27 cellular contexts compared by ENCODE assay signal in genomic region chr14:39083127-39083526, GRCh38.
"Had no signal": no experiment of that assay in that cellular context is flagged by ENCODE, and none has a peak within 500 bp of the region (broad histone marks: within the 10 kb centered on the region; RNA-seq: fewer than 3 reads in every experiment).

No MANE protein-coding gene starts in this region.

- H3K27me3 ChIP-seq: adrenal gland, body of pancreas had no signal

- H3K4me1 Mint-ChIP-seq: activated naive CD4-positive, alpha-beta T cell treated with anti-CD3 and anti-CD28 coated beads, Interleukin-2, amount 10 ng/mL, durations not matched to agents 7 days and 5 days had no signal

- H3K27me3 Mint-ChIP-seq: activated CD8-positive, alpha-beta T cell treated with anti-CD3 and anti-CD28 coated beads for 36 hours; activated naive CD4-positive, alpha-beta T cell treated with anti-CD3 and anti-CD28 coated beads, Interleukin-2, amount 10 ng/mL, durations not matched to agents 7 days and 5 days; effector memory CD8-positive, alpha-beta T cell had no signal

- ATAC-seq: activated CD8-positive, alpha-beta T cell treated with anti-CD3 and anti-CD28 coated beads for 36 hours; activated naive CD4-positive, alpha-beta T cell treated with anti-CD3 and anti-CD28 coated beads, Interleukin-2, amount 50 U/mL, for 72 hours; activated T-cell treated with anti-CD3 and anti-CD28 coated beads, Interleukin-2, amount 50 U/mL, for 72 hours; body of pancreas; effector memory CD8-positive, alpha-beta T cell had no signal

- H3K27ac Mint-ChIP-seq: activated CD8-positive, alpha-beta T cell treated with anti-CD3 and anti-CD28 coated beads for 36 hours; activated naive CD4-positive, alpha-beta T cell treated with anti-CD3 and anti-CD28 coated beads, Interleukin-2, amount 50 U/mL, for 72 hours; activated T-cell treated with anti-CD3 and anti-CD28 coated beads, Interleukin-2, amount 50 U/mL, for 72 hours; effector memory CD8-positive, alpha-beta T cell had no signal

- H3K9me3 Mint-ChIP-seq: activated CD8-positive, alpha-beta T cell treated with anti-CD3 and anti-CD28 coated beads for 36 hours; activated naive CD4-positive, alpha-beta T cell treated with anti-CD3 and anti-CD28 coated beads, Interleukin-2, amount 10 ng/mL, durations not matched to agents 7 days and 5 days; activated naive CD4-positive, alpha-beta T cell treated with anti-CD3 and anti-CD28 coated beads, Interleukin-2, amount 50 U/mL, for 72 hours; activated T-cell treated with anti-CD3 and anti-CD28 coated beads, Interleukin-2, amount 50 U/mL, for 72 hours; effector memory CD8-positive, alpha-beta T cell had no signal

- H3K9me3 ChIP-seq: adrenal gland, body of pancreas had no signal

- H3K27ac ChIP-seq: adrenal gland, body of pancreas, epithelial cell of prostate had no signal

- FAIRE-seq: colon, endometrium, endothelial cell of umbilical vein, frontal cortex had no signal

- H3K4me1 ChIP-seq: adrenal gland, body of pancreas had no signal

- H3K4me3 Mint-ChIP-seq: activated CD8-positive, alpha-beta T cell treated with anti-CD3 and anti-CD28 coated beads for 36 hours; activated naive CD4-positive, alpha-beta T cell treated with anti-CD3 and anti-CD28 coated beads, Interleukin-2, amount 10 ng/mL, durations not matched to agents 7 days and 5 days; activated T-cell treated with anti-CD3 and anti-CD28 coated beads, Interleukin-2, amount 50 U/mL, for 72 hours; effector memory CD8-positive, alpha-beta T cell had no signal

- H3K4me3 ChIP-seq: adrenal gland, body of pancreas had no signal

- DNase-seq: activated CD4-positive, alpha-beta T cell treated with anti-CD3 and anti-CD28 coated beads for 48 hours; activated CD8-positive, alpha-beta memory T cell treated with anti-CD3 and anti-CD28 coated beads for 24 hours; activated CD8-positive, alpha-beta T cell treated with anti-CD3 and anti-CD28 coated beads for 36 hours; activated gamma-delta T cell; activated naive CD4-positive, alpha-beta T cell; activated naive CD4-positive, alpha-beta T cell treated with anti-CD3 and anti-CD28 coated beads, Interleukin-2, amount 10 ng/mL, durations not matched to agents 7 days and 5 days; activated T-cell treated with anti-CD3 and anti-CD28 coated beads, Interleukin-2, amount 50 U/mL, for 72 hours; adrenal gland; amygdala; aorta; body of pancreas; caudate nucleus; cortex of kidney; dermis blood vessel endothelial cell; effector CD4-positive, alpha-beta T cell; effector memory CD8-positive, alpha-beta T cell; foreskin fibroblast; head of caudate nucleus; hippocampal formation; T-helper 1 cell; T-helper 2 cell had no signal
